26 cellular contexts compared by ENCODE assay signal in genomic region chr2:165903406-165903805, GRCh38. TPM values are rescaled to one million over a fixed set of nuclear protein-coding genes. Genes with fewer than 3 reads are reported as not detected.
DNase-seq lines count a peak whose midpoint lies in the region; ATAC-seq, FAIRE-seq and TF ChIP-seq lines count a peak whose summit lies in the region.
"Had no signal": no experiment of that assay in that cellular context is flagged by ENCODE, and none has a peak within 500 bp of the region (broad histone marks: within the 10 kb centered on the region; RNA-seq: fewer than 3 reads in every experiment).

No MANE protein-coding gene starts in this region.

- peaks cover 8 to 11% of the 10 kb centered on the region in 2 donors for H3K4me1 Mint-ChIP-seq in immature natural killer cell

- H3K4me1 ChIP-seq in left ventricle myocardium inferior (peaks cover 15% of the 10 kb centered on the region), vagina (peaks cover 27% of the 10 kb centered on the region), heart right ventricle (peaks cover 0 to 20% (median 6%) of the 10 kb centered on the region in 9 donors)
- H3K4me1 ChIP-seq: pancreas, Peyer's patch, uterus had no signal

- no peaks in the 10 kb centered on the region for H3K9me3 ChIP-seq in left ventricle myocardium inferior (replicated peaks)
- no peaks in the 10 kb centered on the region for H3K9me3 ChIP-seq in vagina
- peaks cover 0 to 3% (median 0%) of the 10 kb centered on the region in 11 donors for H3K9me3 ChIP-seq in heart right ventricle
- H3K9me3 ChIP-seq: pancreas, Peyer's patch, SJSA1, uterus had no signal

- WGBS in heart right ventricle, 2 donors = 97 to 99% methylated on average over 5 of the region's 5 CpGs

- no peak for DNase-seq in left ventricle myocardium inferior
- DNase-seq in Right ventricle myocardium superior = no peak
- no peak for DNase-seq in immature natural killer cell
- no peak for DNase-seq in vagina (ENCODE audit: extremely low spot score in 2 of 2)
- DNase-seq in AML-193 (lab: John Stamatoyannopoulos, UW) = no peak
- DNase-seq in heart right ventricle = no peak
- no peak for DNase-seq in GM12892 (ENCODE audit: insufficient read length)
- DNase-seq: activated CD4-positive, alpha-beta T cell treated with anti-CD3 and anti-CD28 coated beads for 1 hour; activated naive CD4-positive, alpha-beta T cell treated with anti-CD3 and anti-CD28 coated beads, Interleukin-2, amount 50 U/mL, for 16 hours; anterior cingulate cortex; DMS 273 treated with DMSO at 0.1 percent for 48 hours; left ventricle myocardium superior; NCI-H1105 treated with DMSO at 0.1 percent for 48 hours; NCI-H526 treated with DMSO at 0.1 percent for 48 hours; pancreas; Peyer's patch; retina; stimulated activated naive CD8-positive, alpha-beta T cell treated with anti-CD3 and anti-CD28 coated beads, Interleukin-15, amount 100 ng/mL, for 72 hours; uterus had no signal

- peak overlapping the region; percentile 1 for H3K27ac ChIP-seq in left ventricle myocardium inferior (replicated peaks)
- H3K27ac ChIP-seq in vagina = peak overlapping the region; percentile 49
- H3K27ac ChIP-seq in heart right ventricle = peak overlapping the region in 2 of 10 donors; percentile 7 to 17
- H3K27ac ChIP-seq: cardiac muscle cell, pancreas, Peyer's patch, SJSA1 had no signal

- H3K27ac Mint-ChIP-seq in immature natural killer cell = peak overlapping the region in 5 of 6 donors; percentile 18 to 78 (median 56)

- peak overlapping the region in 1 of 5 donors; percentile 56 for H3K4me3 Mint-ChIP-seq in immature natural killer cell

- H3K27me3 Mint-ChIP-seq in immature natural killer cell (ENCODE audit: low read depth in 3 of 3) = no peaks in the 10 kb centered on the region
- H3K27me3 Mint-ChIP-seq: naive thymus-derived CD8-positive, alpha-beta T cell; stimulated activated naive CD8-positive, alpha-beta T cell treated with anti-CD3 and anti-CD28 coated beads, Interleukin-15, amount 100 ng/mL, for 72 hours had no signal

- FAIRE-seq in GM12892 (lab: Jason Lieb, UNC) = no peak
- FAIRE-seq: H1, islet of Langerhans, pancreas had no signal

- no peak for ATAC-seq in Right ventricle myocardium superior (ENCODE audit: poor library complexity)
- peak; percentile 20 for ATAC-seq in HG02759 (IDR thresholded peaks at IDR 0.05; ENCODE audit: unreplicated experiment)
- no peak for ATAC-seq in heart right ventricle
- ATAC-seq: naive thymus-derived CD8-positive, alpha-beta T cell; stimulated activated naive CD8-positive, alpha-beta T cell treated with anti-CD3 and anti-CD28 coated beads, Interleukin-15, amount 100 ng/mL, for 72 hours had no signal

- H3K36me3 ChIP-seq in left ventricle myocardium inferior = peaks cover 64% of the 10 kb centered on the region
- peaks cover 0 to 11% of the 10 kb centered on the region in 2 donors for H3K36me3 ChIP-seq in vagina
- H3K36me3 ChIP-seq in heart right ventricle = peaks cover 0 to 84% (median 21%) of the 10 kb centered on the region in 9 donors
- H3K36me3 ChIP-seq: uterus had no signal

- H3K27me3 ChIP-seq in left ventricle myocardium inferior (ENCODE audit: low read depth) = no peaks in the 10 kb centered on the region
- H3K27me3 ChIP-seq in vagina = no peaks in the 10 kb centered on the region
- no peaks in the 10 kb centered on the region for H3K27me3 ChIP-seq in heart right ventricle
- H3K27me3 ChIP-seq: cardiac muscle cell, pancreas, Peyer's patch, SJSA1, uterus had no signal

- TF ChIP-seq CTCF in left ventricle myocardium inferior (IDR thresholded peaks at IDR 0.05; ENCODE audit: borderline replicate concordance) = no peak
- TF ChIP-seq CTCF in vagina (IDR thresholded peaks at IDR 0.05) = no peak
- TF ChIP-seq CTCF in heart right ventricle (IDR thresholded peaks at IDR 0.05) = no peak

- intact Hi-C loops in left ventricle myocardium inferior (cut with micrococcal nuclease) = no loop called here
- intact Hi-C loops in Right ventricle myocardium superior (cut with DNase I) = no loop called here
- intact Hi-C loops in vagina (cut with DNase I) = no loop called here
- intact Hi-C loops in heart right ventricle (cut with DNase I) = no loop called here

- H3K4me3 ChIP-seq in left ventricle myocardium inferior = no peak overlapping the region
- no peak overlapping the region for H3K4me3 ChIP-seq in vagina
- no peak overlapping the region for H3K4me3 ChIP-seq in heart right ventricle
- H3K4me3 ChIP-seq: cardiac muscle cell, pancreas, Peyer's patch, SJSA1, skin epidermis, uterus had no signal

- TF ChIP-seq POLR2A in vagina (IDR thresholded peaks at IDR 0.05) = no peak
- TF ChIP-seq POLR2A in GM12892 (IDR thresholded peaks at IDR 0.05; ENCODE audit: low read depth, low read length) = no peak

- peaks cover 32 to 47% (median 34%) of the 10 kb centered on the region in 3 donors for H3K36me3 Mint-ChIP-seq in immature natural killer cell

- H3K9me3 Mint-ChIP-seq in immature natural killer cell = no peaks in the 10 kb centered on the region
- H3K9me3 Mint-ChIP-seq: naive thymus-derived CD8-positive, alpha-beta T cell; stimulated activated naive CD8-positive, alpha-beta T cell treated with anti-CD3 and anti-CD28 coated beads, Interleukin-15, amount 100 ng/mL, for 72 hours had no signal

RNA-seq across cellular contexts. Expression of gene TTC21B, which starts 50.2 kb away (rescaled TPM):
- total RNA-seq in left ventricle myocardium inferior = 15.5 TPM
- total RNA-seq in Right ventricle myocardium superior = 11.7 TPM
- polyA plus RNA-seq in immature natural killer cell = 1 to 10 TPM; 4.3 to 8.8 (median 7.8) TPM
- total RNA-seq in vagina = 40.5 TPM
- 10 to 100 TPM; 10.9 to 17.9 (median 13.4) TPM for total RNA-seq in heart right ventricle
- 1 to 10 TPM; 3.3 to 8.0 TPM for polyA plus RNA-seq in heart right ventricle
- polyA plus RNA-seq in GM12892 (2012; ENCODE audit: missing spikeins) = 8.8 TPM
